Comparison of ENCODE assay signal across 8 cellular contexts in genomic region chr11:18853086-18853720, GRCh38.
DNase-seq lines count a peak whose midpoint lies in the region; ATAC-seq, FAIRE-seq and TF ChIP-seq lines count a peak whose summit lies in the region.

No MANE protein-coding gene starts in this region.

- TF ChIP-seq RAD21 in Ishikawa (IDR thresholded peaks at IDR 0.05; ENCODE audit: low read depth), result peak; percentile 62

- intact Hi-C loops in right lobe of liver (cut with DNase I), result no loop called here

- TF ChIP-seq POLR2A in right lobe of liver (IDR thresholded peaks at IDR 0.05), result no peak

- WGBS in right lobe of liver (ENCODE audit: insufficient coverage, low coverage, low lambda C conversion rate, missing lambda C conversion rate), result 4% methylated on average over 4 of the region's 5 CpGs

- H3K27me3 Mint-ChIP-seq in naive thymus-derived CD8-positive, alpha-beta T cell, result peaks cover 7 to 46% (median 35%) of the 10 kb centered on the region in 5 donors

- H3K36me3 Mint-ChIP-seq in naive thymus-derived CD8-positive, alpha-beta T cell, result peaks cover 0 to 19% (median 4%) of the 10 kb centered on the region in 3 donors

- TF ChIP-seq EP300 in Ishikawa (IDR thresholded peaks at IDR 0.05; ENCODE audit: borderline replicate concordance), result no peak

- no peaks in the 10 kb centered on the region for H3K9me3 ChIP-seq in right lobe of liver

- H3K4me3 ChIP-seq in WI38 (ENCODE audit: low read depth, low read length), result no peak overlapping the region
- no peak overlapping the region for H3K4me3 ChIP-seq in right lobe of liver
- H3K4me3 ChIP-seq in coronary artery, result no peak overlapping the region

- H3K4me3 Mint-ChIP-seq in naive thymus-derived CD8-positive, alpha-beta T cell, result no peak overlapping the region

- H3K27ac ChIP-seq in right lobe of liver, result no peak overlapping the region
- H3K27ac ChIP-seq in coronary artery, result no peak overlapping the region

- H3K9me3 Mint-ChIP-seq in naive thymus-derived CD8-positive, alpha-beta T cell, result peaks cover 2 to 24% (median 15%) of the 10 kb centered on the region in 9 donors

- no peaks in the 10 kb centered on the region for H3K4me1 Mint-ChIP-seq in naive thymus-derived CD8-positive, alpha-beta T cell

- H3K36me3 ChIP-seq in right lobe of liver, result no peaks in the 10 kb centered on the region

- FAIRE-seq in frontal cortex (lab: Jason Lieb, UNC), result no peak

- H3K4me1 ChIP-seq in right lobe of liver, result no peaks in the 10 kb centered on the region

- TF ChIP-seq CTCF in WI38 (IDR thresholded peaks at IDR 0.05; ENCODE audit: low read depth, low read length), result peak; percentile 20; the same call in 1 of the 2 replicates
- peak; percentile 46 to 58 (median 50) for TF ChIP-seq CTCF in right lobe of liver (IDR thresholded peaks at IDR 0.05)
- no peak for TF ChIP-seq CTCF in coronary artery (IDR thresholded peaks at IDR 0.05)

- DNase-seq in Daoy (ENCODE audit: low read depth), result peak; percentile 23
- DNase-seq in right lobe of liver, result no peak
- DNase-seq in naive thymus-derived CD8-positive, alpha-beta T cell, result no peak
- no peak for DNase-seq in coronary artery (ENCODE audit: low spot score)
- DNase-seq in frontal cortex (ENCODE audit: low spot score in 2 of 2), result no peak

- H3K27me3 ChIP-seq in right lobe of liver, result no peaks in the 10 kb centered on the region

- POLR2A ChIA-PET in naive thymus-derived CD8-positive, alpha-beta T cell (lab: Charles Lee), result no interaction called here

- peak; percentile 72 for ATAC-seq in GM21360 (IDR thresholded peaks at IDR 0.05; ENCODE audit: unreplicated experiment)
- ATAC-seq in right lobe of liver, result peak; percentile 67 to 87 (median 82)
- ATAC-seq in naive thymus-derived CD8-positive, alpha-beta T cell, result no peak

- no peak overlapping the region for H3K27ac Mint-ChIP-seq in naive thymus-derived CD8-positive, alpha-beta T cell

TF ChIP-seq in Ishikawa, 13 proteins besides CTCF, POLR2A, EP300 and RAD21:
- TF ChIP-seq TEAD4 (IDR thresholded peaks at IDR 0.05), result peak; percentile 46; the same call in 1 of the 2 replicates
- no peak for TF ChIP-seq TCF12 (IDR thresholded peaks at IDR 0.05; ENCODE audit: low read depth)

Comparison
In these comparisons a context has a peak if more than half of its experiments do, and no peak if none do; other contexts are left out.
1. ATAC-seq: peak in GM21360 (single experiment) and right lobe of liver (4 of 4); none in naive thymus-derived CD8-positive, alpha-beta T cell (0 of 2).